Comparison of ENCODE assay signal across 22 cellular contexts in genomic region chr6:157061770-157062594, GRCh38.
"Had no signal": no experiment of that assay in that cellular context is flagged by ENCODE, and none has a peak within 500 bp of the region (broad histone marks: within the 10 kb centered on the region; RNA-seq: fewer than 3 reads in every experiment).

No MANE protein-coding gene starts in this region.

- H3K36me3 Mint-ChIP-seq: activated naive CD4-positive, alpha-beta T cell treated with anti-CD3 and anti-CD28 coated beads, Interleukin-2, amount 50 U/mL, for 72 hours had no signal

- DNase-seq: activated CD4-positive, alpha-beta memory T cell treated with anti-CD3 and anti-CD28 coated beads, Interleukin-2, amount 10 ng/mL, durations not matched to agents 7 days and 5 days; activated CD4-positive, alpha-beta T cell treated with anti-CD3 and anti-CD28 coated beads, Interleukin-2, amount 10 ng/mL, durations not matched to agents 24 days and 14 days; activated CD8-positive, alpha-beta memory T cell treated with anti-CD3 and anti-CD28 coated beads, Interleukin-2, amount 10 ng/mL, durations not matched to agents 7 days and 5 days; activated gamma-delta T cell treated with Interleukin-2 at 50 U/mL for 16 hours; activated T-cell treated with anti-CD3 and anti-CD28 coated beads for 4 hours; cerebellar nuclear complex; cortex of kidney; gastrocnemius medialis; hypothalamus; left ventricle myocardium superior; posterior cingulate gyrus; small intestine; stimulated activated CD4-positive, alpha-beta T cell treated with anti-CD3 and anti-CD28 coated beads, Interleukin-15, amount 100 ng/mL, for 24 hours; stomach; T1000 had no signal

- ATAC-seq: activated CD4-positive, CD25-positive, alpha-beta regulatory T cell treated with anti-CD3 and anti-CD28 coated beads, Interleukin-2, amount 50 U/mL, for 24 hours; activated CD8-positive, alpha-beta memory T cell treated with anti-CD3 and anti-CD28 coated beads, Interleukin-2, amount 10 ng/mL, durations not matched to agents 7 days and 5 days; activated naive CD4-positive, alpha-beta T cell treated with anti-CD3 and anti-CD28 coated beads, Interleukin-2, amount 50 U/mL, for 72 hours; gastrocnemius medialis; left ventricle myocardium superior; sciatic nerve; stimulated activated memory B cell treated with anti-CD40 and anti-IgM and Interleukin-4, amounts not matched to agents 10 μg/mL and 1 μg/mL and 100 μg/mL, for 72 hours had no signal

- H3K27me3 ChIP-seq: gastrocnemius medialis, neural progenitor cell, stomach, suprapubic skin, tibial nerve had no signal

- H3K27me3 Mint-ChIP-seq: activated CD4-positive, alpha-beta memory T cell treated with anti-CD3 and anti-CD28 coated beads, Interleukin-2, amount 10 ng/mL, durations not matched to agents 7 days and 5 days; activated CD4-positive, alpha-beta T cell treated with anti-CD3 and anti-CD28 coated beads, Interleukin-2, amount 10 ng/mL, durations not matched to agents 24 days and 14 days; activated CD8-positive, alpha-beta memory T cell treated with anti-CD3 and anti-CD28 coated beads, Interleukin-2, amount 10 ng/mL, durations not matched to agents 7 days and 5 days; stimulated activated memory B cell treated with anti-CD40 and anti-IgM and Interleukin-4, amounts not matched to agents 10 μg/mL and 1 μg/mL and 100 μg/mL, for 72 hours had no signal

- H3K9me3 ChIP-seq: gastrocnemius medialis, stomach, suprapubic skin, tibial nerve had no signal

- H3K27ac Mint-ChIP-seq: activated CD4-positive, alpha-beta memory T cell treated with anti-CD3 and anti-CD28 coated beads, Interleukin-2, amount 10 ng/mL, durations not matched to agents 7 days and 5 days; activated CD4-positive, alpha-beta T cell treated with anti-CD3 and anti-CD28 coated beads, Interleukin-2, amount 10 ng/mL, durations not matched to agents 24 days and 14 days; activated CD8-positive, alpha-beta memory T cell treated with anti-CD3 and anti-CD28 coated beads, Interleukin-2, amount 10 ng/mL, durations not matched to agents 7 days and 5 days; activated naive CD4-positive, alpha-beta T cell treated with anti-CD3 and anti-CD28 coated beads, Interleukin-2, amount 50 U/mL, for 72 hours; neural progenitor cell; stimulated activated memory B cell treated with anti-CD40 and anti-IgM and Interleukin-4, amounts not matched to agents 10 μg/mL and 1 μg/mL and 100 μg/mL, for 72 hours had no signal

- H3K4me3 ChIP-seq: gastrocnemius medialis, neural progenitor cell, stomach, suprapubic skin, tibial nerve had no signal

- H3K4me3 Mint-ChIP-seq: activated CD4-positive, alpha-beta memory T cell treated with anti-CD3 and anti-CD28 coated beads, Interleukin-2, amount 10 ng/mL, durations not matched to agents 7 days and 5 days; activated CD4-positive, alpha-beta T cell treated with anti-CD3 and anti-CD28 coated beads, Interleukin-2, amount 10 ng/mL, durations not matched to agents 24 days and 14 days; activated CD8-positive, alpha-beta memory T cell treated with anti-CD3 and anti-CD28 coated beads, Interleukin-2, amount 10 ng/mL, durations not matched to agents 7 days and 5 days; neural progenitor cell; stimulated activated memory B cell treated with anti-CD40 and anti-IgM and Interleukin-4, amounts not matched to agents 10 μg/mL and 1 μg/mL and 100 μg/mL, for 72 hours had no signal

- H3K27ac ChIP-seq: gastrocnemius medialis, neural progenitor cell, suprapubic skin, tibial nerve had no signal

- H3K36me3 ChIP-seq: gastrocnemius medialis, neural progenitor cell, stomach, suprapubic skin, tibial nerve had no signal

- H3K9me3 Mint-ChIP-seq: activated CD4-positive, alpha-beta memory T cell treated with anti-CD3 and anti-CD28 coated beads, Interleukin-2, amount 10 ng/mL, durations not matched to agents 7 days and 5 days; activated CD4-positive, alpha-beta T cell treated with anti-CD3 and anti-CD28 coated beads, Interleukin-2, amount 10 ng/mL, durations not matched to agents 24 days and 14 days; activated naive CD4-positive, alpha-beta T cell treated with anti-CD3 and anti-CD28 coated beads, Interleukin-2, amount 50 U/mL, for 72 hours; neural progenitor cell; stimulated activated memory B cell treated with anti-CD40 and anti-IgM and Interleukin-4, amounts not matched to agents 10 μg/mL and 1 μg/mL and 100 μg/mL, for 72 hours had no signal
